Comparison of ENCODE assay signal across 19 cellular contexts in genomic region chr21:15660424-15660805, GRCh38.
DNase-seq lines count a peak whose midpoint lies in the region; ATAC-seq, FAIRE-seq and TF ChIP-seq lines count a peak whose summit lies in the region.
"Had no signal": no experiment of that assay in that cellular context is flagged by ENCODE, and none has a peak within 500 bp of the region (broad histone marks: within the 10 kb centered on the region; RNA-seq: fewer than 3 reads in every experiment).

No MANE protein-coding gene starts in this region.

- H3K4me3 Mint-ChIP-seq in nephron (no peak overlapping the region), type B pancreatic cell (peak overlapping the region; percentile 34)
- H3K4me3 Mint-ChIP-seq: CD8-positive, alpha-beta memory T cell had no signal

- ATAC-seq in HG03457 (IDR thresholded peaks at IDR 0.05; ENCODE audit: unreplicated experiment) (no peak), HG03469 (IDR thresholded peaks at IDR 0.05; ENCODE audit: unreplicated experiment) (no peak), HG02610 (IDR thresholded peaks at IDR 0.05; ENCODE audit: unreplicated experiment) (no peak)

- H3K36me3 ChIP-seq in MM.1S (replicated peaks; ENCODE audit: insufficient read depth, low read length) (no peaks in the 10 kb centered on the region), keratinocyte (ENCODE audit: control insufficient read depth in 2 of 2, extremely low read depth in 1 of 2, insufficient read depth in 2 of 2, low read length in 2 of 2) (no peaks in the 10 kb centered on the region)

- H3K4me1 ChIP-seq in MM.1S (ENCODE audit: low read length): no peaks in the 10 kb centered on the region
- H3K4me1 ChIP-seq in keratinocyte (ENCODE audit: control insufficient read depth, extremely low read depth, insufficient read depth, low read length): peaks cover 11% of the 10 kb centered on the region

- H3K27me3 Mint-ChIP-seq in nephron (ENCODE audit: low read depth): no peaks in the 10 kb centered on the region
- no peaks in the 10 kb centered on the region for H3K27me3 Mint-ChIP-seq in type B pancreatic cell

- no peak overlapping the region for H3K27ac ChIP-seq in MM.1S (ENCODE audit: low read length)
- H3K27ac ChIP-seq in keratinocyte (ENCODE audit: control insufficient read depth, insufficient read depth, low read length): no peak overlapping the region
- H3K27ac ChIP-seq: PC-9, RWPE1 had no signal

- 0 out of 2 replicates have a peak overlapping the region, but pooled peaks have one; percentile 38 for H2AFZ ChIP-seq in MM.1S (ENCODE audit: low read length)
- no peak overlapping the region for H2AFZ ChIP-seq in keratinocyte (ENCODE audit: control insufficient read depth, low read length)
- H2AFZ ChIP-seq: PC-9 had no signal

- H3K9me3 Mint-ChIP-seq in nephron (peaks cover 2% of the 10 kb centered on the region), type B pancreatic cell (no peaks in the 10 kb centered on the region)
- H3K9me3 Mint-ChIP-seq: CD8-positive, alpha-beta memory T cell had no signal

- H3K27ac Mint-ChIP-seq in nephron: peak overlapping the region; percentile 92 to 93 (median 93)
- peak overlapping the region; percentile 64 for H3K27ac Mint-ChIP-seq in type B pancreatic cell
- H3K27ac Mint-ChIP-seq: CD8-positive, alpha-beta memory T cell had no signal

- no peaks in the 10 kb centered on the region for H3K9me3 ChIP-seq in MM.1S (replicated peaks; ENCODE audit: insufficient read depth, low read length)
- no peaks in the 10 kb centered on the region for H3K9me3 ChIP-seq in keratinocyte (ENCODE audit: control insufficient read depth, low read depth, low read length)

- dilution Hi-C loops in keratinocyte (cut with MboI; ENCODE audit: extremely low pct_ligation_motif_present, low sequenced_read_pairs): no loop called here

- H3K27me3 ChIP-seq in MM.1S (replicated peaks; ENCODE audit: insufficient read depth, low read length) (no peaks in the 10 kb centered on the region), keratinocyte (ENCODE audit: control insufficient read depth, extremely low read depth, insufficient read depth, low read length) (no peaks in the 10 kb centered on the region)

- no peaks in the 10 kb centered on the region for H3K79me2 ChIP-seq in MM.1S (ENCODE audit: low read length)
- no peaks in the 10 kb centered on the region for H3K79me2 ChIP-seq in keratinocyte (ENCODE audit: control insufficient read depth, insufficient read depth, low read length)

- no peak overlapping the region for H3K4me3 ChIP-seq in MM.1S (ENCODE audit: low read length)
- H3K4me3 ChIP-seq in keratinocyte (ENCODE audit: control insufficient read depth in 2 of 3, extremely low read depth in 1 of 3, insufficient read depth in 2 of 3, low read depth in 1 of 3, low read length in 3 of 3): no peak overlapping the region
- H3K4me3 ChIP-seq: PC-9 had no signal

- no peak overlapping the region for H3K4me2 ChIP-seq in MM.1S (ENCODE audit: low read depth, low read length)
- H3K4me2 ChIP-seq in keratinocyte (ENCODE audit: control insufficient read depth, extremely low read depth, insufficient read depth, low read depth, low read length): peak overlapping the region; percentile 25
- H3K4me2 ChIP-seq: PC-9 had no signal

- TF ChIP-seq CTCF in MM.1S (IDR thresholded peaks at IDR 0.05; ENCODE audit: low read length) (no peak), keratinocyte (optimal IDR thresholded peaks at IDR 0.05 in 1 of 3, IDR thresholded peaks at IDR 0.05 in 1 of 3, conservative IDR thresholded peaks at IDR 0.05 in 1 of 3; ENCODE audit: extremely low read depth in 1 of 3, insufficient read depth in 2 of 3, low read length in 3 of 3) (no peak), nephron (IDR thresholded peaks at IDR 0.05; ENCODE audit: unreplicated experiment in 3 of 3) (no peak), type B pancreatic cell (conservative IDR thresholded peaks at IDR 0.05) (no peak)

- H3K9me2 ChIP-seq in MM.1S (replicated peaks; ENCODE audit: insufficient read depth, low read length): no peaks in the 10 kb centered on the region

- DNase-seq in MM.1S (no peak), keratinocyte (ENCODE audit: low read depth, low spot score) (no peak), type B pancreatic cell (ENCODE audit: extremely low spot score, unreplicated experiment) (no peak)
- DNase-seq: C1 segment of cervical spinal cord; CD8-positive, alpha-beta memory T cell; DND-41; KG1; MV-4-11; NCI-H1694 treated with DMSO at 0.1 percent for 48 hours; NCI-H226; PC-9; SIG-M5 had no signal

- H3K9me1 ChIP-seq in keratinocyte (ENCODE audit: control insufficient read depth, extremely low read depth, insufficient read depth, low read length): no peaks in the 10 kb centered on the region

- H3K4me1 Mint-ChIP-seq in nephron (peaks cover 19% of the 10 kb centered on the region), type B pancreatic cell (ENCODE audit: unreplicated experiment) (peaks cover 20% of the 10 kb centered on the region)
- H3K4me1 Mint-ChIP-seq: CD8-positive, alpha-beta memory T cell had no signal

- H3K9ac ChIP-seq in MM.1S (ENCODE audit: low read length) (no peak overlapping the region), keratinocyte (ENCODE audit: control insufficient read depth, extremely low read depth, insufficient read depth, low read length) (no peak overlapping the region)

- H4K20me1 ChIP-seq in MM.1S (ENCODE audit: insufficient read depth, low read length): no peaks in the 10 kb centered on the region
- H4K20me1 ChIP-seq in keratinocyte (ENCODE audit: control insufficient read depth, extremely low read depth, insufficient read depth, low read length): no peaks in the 10 kb centered on the region

- H3F3A ChIP-seq in MM.1S (ENCODE audit: insufficient read depth, low read length): no peaks in the 10 kb centered on the region

- no peaks in the 10 kb centered on the region for H3K36me3 Mint-ChIP-seq in nephron (ENCODE audit: low read depth)
- H3K36me3 Mint-ChIP-seq in type B pancreatic cell: no peaks in the 10 kb centered on the region

- FAIRE-seq in keratinocyte (lab: Jason Lieb, UNC): no peak
- FAIRE-seq: D721Med, H1 had no signal
